In the genomic region with DNA sequence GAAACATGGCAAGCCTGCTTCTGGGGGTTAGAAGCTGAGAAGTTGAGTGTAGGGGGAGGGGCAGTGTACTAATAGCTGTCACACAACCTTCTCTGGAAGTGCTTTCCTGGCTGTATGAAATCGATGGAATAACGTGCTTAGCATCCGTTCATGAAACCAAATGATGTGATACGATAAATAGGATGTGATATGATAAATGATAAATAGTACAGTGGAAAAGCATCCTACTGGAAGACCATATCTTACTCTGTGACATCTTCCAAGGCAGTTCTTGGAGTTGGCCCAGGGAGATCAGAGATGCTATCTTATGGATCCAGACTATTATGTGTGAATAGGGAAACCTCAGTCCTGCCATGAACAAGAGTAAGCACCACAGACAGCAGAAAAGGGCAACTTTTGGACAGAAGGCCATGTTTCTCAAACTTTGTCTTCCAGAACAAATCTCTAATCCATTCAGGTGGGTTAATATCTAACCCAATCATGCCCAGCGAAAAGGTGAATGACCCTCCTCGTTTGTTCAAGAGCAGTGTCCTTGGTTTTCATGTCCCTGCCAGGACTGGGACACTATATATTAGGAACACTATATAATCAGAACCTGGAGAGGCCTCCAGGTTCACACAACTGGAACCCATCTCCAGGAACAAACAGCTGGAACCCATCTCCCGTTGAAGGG, we compare ENCODE assay signal across 18 cellular contexts. TPM values are rescaled to one million over a fixed set of nuclear protein-coding genes. Genes with fewer than 3 reads are reported as not detected.
DNase-seq lines count a peak whose midpoint lies in the region; ATAC-seq and TF ChIP-seq lines count a peak whose summit lies in the region.
"Had no signal": no experiment of that assay in that cellular context is flagged by ENCODE, and none has a peak within 500 bp of the region (broad histone marks: within the 10 kb centered on the region; RNA-seq: fewer than 3 reads in every experiment).

A gene (plus strand): TSS at position 598 of the 673 bp plus-strand sequence. CDS start 4,801 bp downstream, outside the sequence.

- intact Hi-C loops in CD14-positive monocyte (cut with micrococcal nuclease): loop anchor here (5.0 to 10.0 kb wide), 4 partner anchors 214 to 416 kb away; a partner anchor contains a TSS
- intact Hi-C loops in esophagus muscularis mucosa (cut with DNase I): loop anchor here (10.0 kb wide), 1 partner anchor 696 kb away; a partner anchor contains a TSS
- intact Hi-C loops in mucosa of descending colon (cut with DNase I, micrococcal nuclease): loop anchor here in 1 of 2 donors (10.0 kb wide), 2 partner anchors 354 to 416 kb away; a partner anchor contains a TSS

- peaks cover 16 to 52% (median 49%) of the 10 kb centered on the region in 4 donors for H3K4me1 ChIP-seq in esophagus muscularis mucosa
- H3K4me1 ChIP-seq in mucosa of descending colon (ENCODE audit: low read depth): peaks cover 49% of the 10 kb centered on the region

- peaks cover 11 to 15% of the 10 kb centered on the region in 2 donors for H3K36me3 Mint-ChIP-seq in CD14-positive monocyte
- H3K36me3 Mint-ChIP-seq: activated naive CD4-positive, alpha-beta T cell treated with anti-CD3 and anti-CD28 coated beads, Interleukin-2, amount 50 U/mL, for 24 hours; CD8-positive, alpha-beta memory T cell had no signal

- H3K9me3 ChIP-seq in esophagus muscularis mucosa: no peaks in the 10 kb centered on the region
- no peaks in the 10 kb centered on the region for H3K9me3 ChIP-seq in mucosa of descending colon

- H3K36me3 ChIP-seq in esophagus muscularis mucosa (peaks cover 0 to 9% (median under 1%) of the 10 kb centered on the region in 4 donors), mucosa of descending colon (ENCODE audit: low read depth) (no peaks in the 10 kb centered on the region)

- peaks cover 0 to 4% (median 0%) of the 10 kb centered on the region in 3 donors for H3K27me3 Mint-ChIP-seq in CD14-positive monocyte (ENCODE audit: low read depth in 3 of 3)
- H3K27me3 Mint-ChIP-seq: activated naive CD4-positive, alpha-beta T cell treated with anti-CD3 and anti-CD28 coated beads, Interleukin-2, amount 50 U/mL, for 24 hours had no signal

- no peaks in the 10 kb centered on the region for H3K27me3 ChIP-seq in esophagus muscularis mucosa

- no peak for TF ChIP-seq CTCF in CD14-positive monocyte (IDR thresholded peaks at IDR 0.05)
- no peak for TF ChIP-seq CTCF in esophagus muscularis mucosa (IDR thresholded peaks at IDR 0.05)
- no peak for TF ChIP-seq CTCF in mucosa of descending colon (IDR thresholded peaks at IDR 0.05)
- TF ChIP-seq CTCF in subcutaneous adipose tissue (IDR thresholded peaks at IDR 0.05; ENCODE audit: low read depth): no peak

- H3K4me3 Mint-ChIP-seq in CD14-positive monocyte: no peak within 1 kb of the TSS
- H3K4me3 Mint-ChIP-seq: activated naive CD4-positive, alpha-beta T cell treated with anti-CD3 and anti-CD28 coated beads, Interleukin-2, amount 50 U/mL, for 24 hours had no signal

- WGBS in esophagus muscularis mucosa: 78% methylated on average over 7 of the region's 7 CpGs

- no peak for ATAC-seq in mucosa of descending colon
- ATAC-seq in HG03159 (IDR thresholded peaks at IDR 0.05; ENCODE audit: unreplicated experiment): no peak

- in situ Hi-C loops in KBM-7 (cut with MboI; ENCODE audit: low pct_unique_long_range_greater_than_20kb, low sequenced_read_pairs): no loop called here

- no peak for TF ChIP-seq POLR2A in esophagus muscularis mucosa (IDR thresholded peaks at IDR 0.05; ENCODE audit: low read depth)

- H3K4me1 Mint-ChIP-seq in CD14-positive monocyte: peaks cover 30% of the 10 kb centered on the region

- no peak for TF ChIP-seq EP300 in esophagus muscularis mucosa (IDR thresholded peaks at IDR 0.05)

- DNase-seq in CD14-positive monocyte (ENCODE audit: low spot score) (no peak), esophagus muscularis mucosa (ENCODE audit: extremely low spot score) (no peak), mucosa of descending colon (no peak), glomerular visceral epithelial cell (ENCODE audit: extremely low spot score) (no peak), KBM-7 (no peak), SW480 (ENCODE audit: low spot score) (no peak)
- DNase-seq: activated CD4-positive, alpha-beta T cell treated with anti-CD3 and anti-CD28 coated beads, Interleukin-2, amount 50 U/mL, for 1 hour; activated T-cell treated with anti-CD3 and anti-CD28 coated beads for 4 hours; CD8-positive, alpha-beta memory T cell; hypothalamus; NCI-H2029; NCI-H524; posterior cingulate gyrus; SHP77 treated with DMSO at 0.1 percent for 48 hours; trophoblast cell had no signal

- no peaks in the 10 kb centered on the region for H3K9me3 Mint-ChIP-seq in CD14-positive monocyte
- H3K9me3 Mint-ChIP-seq: activated naive CD4-positive, alpha-beta T cell treated with anti-CD3 and anti-CD28 coated beads, Interleukin-2, amount 50 U/mL, for 24 hours; CD8-positive, alpha-beta memory T cell had no signal

- H3K4me3 ChIP-seq in esophagus muscularis mucosa: no peak within 1 kb of the TSS
- H3K4me3 ChIP-seq in mucosa of descending colon: no peak within 1 kb of the TSS

- no peak within 1 kb of the TSS for H3K27ac ChIP-seq in esophagus muscularis mucosa (replicated peaks in 1 of 4)

- no peak within 1 kb of the TSS for H3K27ac Mint-ChIP-seq in CD14-positive monocyte
- H3K27ac Mint-ChIP-seq: activated naive CD4-positive, alpha-beta T cell treated with anti-CD3 and anti-CD28 coated beads, Interleukin-2, amount 50 U/mL, for 24 hours had no signal

RNA-seq across cellular contexts. Expression of the gene that starts here (rescaled TPM):
- polyA plus RNA-seq in CD14-positive monocyte: 10 to 100 TPM; 31.4 to 55.7 TPM
- total RNA-seq in esophagus muscularis mucosa (10 to 100 TPM; 13.7 to 30.6 (median 19.8) TPM), mucosa of descending colon (10 to 100 TPM; 25.0 to 50.1 (median 41.0) TPM), subcutaneous adipose tissue (10 to 100 TPM; 34.7 to 75.0 (median 55.2) TPM)
